Comparison of ENCODE assay signal across 34 cellular contexts in genomic region chr6:61869632-61870400, GRCh38.
"Had no signal": no experiment of that assay in that cellular context is flagged by ENCODE, and none has a peak within 500 bp of the region (broad histone marks: within the 10 kb centered on the region; RNA-seq: fewer than 3 reads in every experiment).

No MANE protein-coding gene starts in this region.

- H3K4me1 Mint-ChIP-seq: activated B cell treated with CpG ODN at 0.5 μM for 24 hours; activated CD4-positive, alpha-beta T cell treated with anti-CD3 and anti-CD28 coated beads, Interleukin-2, amount 10 ng/mL, durations not matched to agents 24 days and 14 days; activated naive CD8-positive, alpha-beta T cell treated with anti-CD3 and anti-CD28 coated beads for 36 hours; activated T-helper 17 cell treated with anti-CD3 and anti-CD28 coated beads, Interleukin-2, amount 50 U/mL, for 72 hours; brain; central memory CD8-positive, alpha-beta T cell; T-cell; T-helper 17 cell had no signal

- H3K27ac ChIP-seq: adrenal gland, ascending aorta, cardiac muscle cell, VCaP had no signal

- H3K9me3 ChIP-seq: adrenal gland, ascending aorta had no signal

- H3K27me3 ChIP-seq: adrenal gland, ascending aorta, cardiac muscle cell had no signal

- H3K36me3 Mint-ChIP-seq: activated CD4-positive, alpha-beta memory T cell treated with anti-CD3 and anti-CD28 coated beads for 36 hours; T-cell had no signal

- H3K36me3 ChIP-seq: adrenal gland, ascending aorta, cardiac muscle cell had no signal

- H3K4me1 ChIP-seq: adrenal gland, ascending aorta had no signal

- ATAC-seq: activated CD8-positive, alpha-beta T cell treated with anti-CD3 and anti-CD28 coated beads for 36 hours; activated naive CD4-positive, alpha-beta T cell treated with anti-CD3 and anti-CD28 coated beads, Interleukin-2, amount 50 U/mL, for 72 hours; activated T-cell treated with anti-CD3 and anti-CD28 coated beads, Interleukin-2, amount 50 U/mL, for 4 hours; activated T-cell treated with anti-CD3 and anti-CD28 coated beads, Interleukin-2, amount 50 U/mL, for 72 hours; activated T-helper 17 cell treated with anti-CD3 and anti-CD28 coated beads, Interleukin-2, amount 50 U/mL, for 72 hours; T-cell; T-helper 17 cell had no signal

- H3K27me3 Mint-ChIP-seq: activated B cell treated with CpG ODN at 0.5 μM for 24 hours; activated CD4-positive, alpha-beta memory T cell treated with anti-CD3 and anti-CD28 coated beads for 36 hours; activated CD4-positive, alpha-beta T cell treated with anti-CD3 and anti-CD28 coated beads, Interleukin-2, amount 10 ng/mL, durations not matched to agents 24 days and 14 days; activated CD8-positive, alpha-beta T cell treated with anti-CD3 and anti-CD28 coated beads for 36 hours; activated naive CD8-positive, alpha-beta T cell treated with anti-CD3 and anti-CD28 coated beads for 36 hours; activated T-helper 17 cell treated with anti-CD3 and anti-CD28 coated beads, Interleukin-2, amount 50 U/mL, for 72 hours; central memory CD8-positive, alpha-beta T cell; T-cell; T-helper 17 cell had no signal

- DNase-seq: activated B cell treated with CpG ODN at 0.5 μM for 24 hours; activated CD4-positive, alpha-beta memory T cell treated with anti-CD3 and anti-CD28 coated beads for 36 hours; activated CD4-positive, alpha-beta T cell treated with anti-CD3 and anti-CD28 coated beads for 4 hours; activated CD4-positive, alpha-beta T cell treated with anti-CD3 and anti-CD28 coated beads, Interleukin-2, amount 10 ng/mL, durations not matched to agents 24 days and 14 days; activated CD4-positive, alpha-beta T cell treated with anti-CD3 and anti-CD28 coated beads, Interleukin-2, amount 50 U/mL, for 1 hour; activated CD4-positive, alpha-beta T cell treated with anti-CD3 and anti-CD28 coated beads, Interleukin-2, amount 50 U/mL, for 4 hours; activated CD4-positive, CD25-positive, alpha-beta regulatory T cell treated with anti-CD3 and anti-CD28 coated beads, Interleukin-2, amount 50 U/mL, for 72 hours; activated CD8-positive, alpha-beta memory T cell treated with anti-CD3 and anti-CD28 coated beads, Interleukin-2, amount 50 U/mL, for 4 hours; activated CD8-positive, alpha-beta T cell treated with anti-CD3 and anti-CD28 coated beads for 36 hours; activated effector memory CD4-positive, alpha-beta T cell treated with anti-CD3 and anti-CD28 coated beads, Interleukin-2, amount 50 U/mL, for 16 hours; activated gamma-delta T cell treated with Interleukin-2 at 50 U/mL for 16 hours; activated naive CD4-positive, alpha-beta T cell; activated naive CD4-positive, alpha-beta T cell treated with anti-CD3 and anti-CD28 coated beads for 36 hours; activated naive CD4-positive, alpha-beta T cell treated with anti-CD3 and anti-CD28 coated beads, Interleukin-2, amount 50 U/mL, for 16 hours; activated naive CD8-positive, alpha-beta T cell treated with anti-CD3 and anti-CD28 coated beads for 36 hours; activated T-cell treated with anti-CD3 and anti-CD28 coated beads for 4 hours; activated T-cell treated with anti-CD3 and anti-CD28 coated beads, Interleukin-2, amount 50 U/mL, for 1 hour; activated T-cell treated with anti-CD3 and anti-CD28 coated beads, Interleukin-2, amount 50 U/mL, for 4 hours; activated T-cell treated with anti-CD3 and anti-CD28 coated beads, Interleukin-2, amount 50 U/mL, for 72 hours; adrenal gland; amniotic stem cell; anterior cingulate cortex; caudate nucleus; T-cell; T-helper 17 cell; T-helper 9 cell had no signal

- H3K4me3 ChIP-seq: adrenal gland, ascending aorta, cardiac muscle cell had no signal

- H3K4me3 Mint-ChIP-seq: activated B cell treated with CpG ODN at 0.5 μM for 24 hours; activated CD4-positive, alpha-beta memory T cell treated with anti-CD3 and anti-CD28 coated beads for 36 hours; activated CD4-positive, alpha-beta T cell treated with anti-CD3 and anti-CD28 coated beads, Interleukin-2, amount 10 ng/mL, durations not matched to agents 24 days and 14 days; activated CD8-positive, alpha-beta T cell treated with anti-CD3 and anti-CD28 coated beads for 36 hours; activated naive CD4-positive, alpha-beta T cell treated with anti-CD3 and anti-CD28 coated beads for 36 hours; activated naive CD8-positive, alpha-beta T cell treated with anti-CD3 and anti-CD28 coated beads for 36 hours; activated T-cell treated with anti-CD3 and anti-CD28 coated beads, Interleukin-2, amount 50 U/mL, for 4 hours; activated T-cell treated with anti-CD3 and anti-CD28 coated beads, Interleukin-2, amount 50 U/mL, for 72 hours; activated T-helper 1 cell treated with anti-CD3 and anti-CD28 coated beads, Interleukin-12 subunit alpha, Interleukin-12 subunit beta, Interleukin-2, Interleukin-4 antibody, amounts not matched to agents 30 ng/mL and 10 ng/mL and 1 ng/mL, durations not matched to agents 14 hours and 24 hours and 36 hours; activated T-helper 17 cell treated with anti-CD3 and anti-CD28 coated beads, Interleukin-2, amount 50 U/mL, for 72 hours; brain; central memory CD8-positive, alpha-beta T cell; T-cell; T-helper 17 cell had no signal

- H3K27ac Mint-ChIP-seq: activated B cell treated with CpG ODN at 0.5 μM for 24 hours; activated CD4-positive, alpha-beta memory T cell treated with anti-CD3 and anti-CD28 coated beads for 36 hours; activated CD4-positive, alpha-beta T cell treated with anti-CD3 and anti-CD28 coated beads, Interleukin-2, amount 10 ng/mL, durations not matched to agents 24 days and 14 days; activated CD8-positive, alpha-beta T cell treated with anti-CD3 and anti-CD28 coated beads for 36 hours; activated naive CD4-positive, alpha-beta T cell treated with anti-CD3 and anti-CD28 coated beads for 36 hours; activated naive CD4-positive, alpha-beta T cell treated with anti-CD3 and anti-CD28 coated beads, Interleukin-2, amount 50 U/mL, for 72 hours; activated naive CD8-positive, alpha-beta T cell treated with anti-CD3 and anti-CD28 coated beads for 36 hours; activated T-cell treated with anti-CD3 and anti-CD28 coated beads, Interleukin-2, amount 50 U/mL, for 72 hours; activated T-helper 1 cell treated with anti-CD3 and anti-CD28 coated beads, Interleukin-12 subunit alpha, Interleukin-12 subunit beta, Interleukin-2, Interleukin-4 antibody, amounts not matched to agents 30 ng/mL and 10 ng/mL and 1 ng/mL, durations not matched to agents 14 hours and 24 hours and 36 hours; activated T-helper 17 cell treated with anti-CD3 and anti-CD28 coated beads, Interleukin-2, amount 50 U/mL, for 72 hours; brain; T-cell; T-helper 17 cell had no signal
